In genomic region chr12:85971800-85972199, GRCh38 we compare ENCODE assay signal across 30 cellular contexts.
DNase-seq lines count a peak whose midpoint lies in the region; ATAC-seq, FAIRE-seq and TF ChIP-seq lines count a peak whose summit lies in the region.
"Had no signal": no experiment of that assay in that cellular context is flagged by ENCODE, and none has a peak within 500 bp of the region (broad histone marks: within the 10 kb centered on the region; RNA-seq: fewer than 3 reads in every experiment).

No MANE protein-coding gene starts in this region.

- no peaks in the 10 kb centered on the region for H3K27me3 ChIP-seq in Panc1 (ENCODE audit: control insufficient read depth, insufficient read depth, low read length)
- H3K27me3 ChIP-seq in colonic mucosa: no peaks in the 10 kb centered on the region
- no peaks in the 10 kb centered on the region for H3K27me3 ChIP-seq in CD8-positive, alpha-beta memory T cell (ENCODE audit: insufficient read depth, low read length, poor library complexity, severe bottlenecking)
- H3K27me3 ChIP-seq: ascending aorta, ovary, SJCRH30, upper lobe of right lung had no signal

- no peaks in the 10 kb centered on the region for H3K36me3 Mint-ChIP-seq in osteocyte (ENCODE audit: unreplicated experiment)
- H3K36me3 Mint-ChIP-seq in CD8-positive, alpha-beta memory T cell: no peaks in the 10 kb centered on the region
- H3K36me3 Mint-ChIP-seq: activated naive CD8-positive, alpha-beta T cell treated with anti-CD3 and anti-CD28 coated beads for 36 hours; T-cell had no signal

- peak; percentile 5; the same call in 1 of the 2 replicates for TF ChIP-seq CTCF in Panc1 (IDR thresholded peaks at IDR 0.05)
- peak; percentile 31 for TF ChIP-seq CTCF in osteocyte (IDR thresholded peaks at IDR 0.05)
- no peak for TF ChIP-seq CTCF in colonic mucosa (IDR thresholded peaks at IDR 0.05)

- BruUV-seq in Panc1 (replicated peaks; lab: Mats Ljungman, UMichigan): no TSS peak

- in situ Hi-C loops in Panc1 (cut with HindIII; ENCODE audit: low pct_unique_long_range_greater_than_20kb, low sequenced_read_pairs): no loop called here

- no peaks in the 10 kb centered on the region for H3K36me3 ChIP-seq in Panc1 (ENCODE audit: control insufficient read depth, insufficient read depth, low read length)
- no peaks in the 10 kb centered on the region for H3K36me3 ChIP-seq in colonic mucosa
- H3K36me3 ChIP-seq in CD8-positive, alpha-beta memory T cell (ENCODE audit: insufficient read depth, low read length): no peaks in the 10 kb centered on the region
- H3K36me3 ChIP-seq: ascending aorta, ovary, SJCRH30, upper lobe of right lung had no signal

- CTCF ChIA-PET in Panc1 (lab: Charles Lee): no interaction called here
- CTCF ChIA-PET in CD8-positive, alpha-beta memory T cell (lab: Charles Lee): no interaction called here

- H3K9ac ChIP-seq in colonic mucosa (ENCODE audit: low read depth in 2 of 2, low read length in 2 of 2): no peak overlapping the region

- intact Hi-C loops in Panc1 (cut with micrococcal nuclease; ENCODE audit: unreplicated experiment) (no loop called here), colonic mucosa (cut with DNase I) (no loop called here)

- H3K4me3 Mint-ChIP-seq in osteocyte (ENCODE audit: unreplicated experiment): no peak overlapping the region
- H3K4me3 Mint-ChIP-seq in CD8-positive, alpha-beta memory T cell: no peak overlapping the region
- H3K4me3 Mint-ChIP-seq: activated CD4-positive, alpha-beta T cell treated with anti-CD3 and anti-CD28 coated beads, Interleukin-2, amount 10 ng/mL, durations not matched to agents 7 days and 5 days; activated naive CD8-positive, alpha-beta T cell treated with anti-CD3 and anti-CD28 coated beads for 36 hours; activated T-cell treated with anti-CD3 and anti-CD28 coated beads, Interleukin-2, amount 50 U/mL, for 24 hours; B cell; nephron; T-cell had no signal

- H3K4me1 Mint-ChIP-seq in osteocyte (ENCODE audit: unreplicated experiment): no peaks in the 10 kb centered on the region
- no peaks in the 10 kb centered on the region for H3K4me1 Mint-ChIP-seq in CD8-positive, alpha-beta memory T cell
- H3K4me1 Mint-ChIP-seq: activated CD4-positive, alpha-beta T cell treated with anti-CD3 and anti-CD28 coated beads, Interleukin-2, amount 10 ng/mL, durations not matched to agents 7 days and 5 days; activated naive CD8-positive, alpha-beta T cell treated with anti-CD3 and anti-CD28 coated beads for 36 hours; B cell; nephron; T-cell had no signal

- no peak overlapping the region for H3K27ac Mint-ChIP-seq in osteocyte (ENCODE audit: unreplicated experiment)
- H3K27ac Mint-ChIP-seq in CD8-positive, alpha-beta memory T cell: no peak overlapping the region
- H3K27ac Mint-ChIP-seq: activated CD4-positive, alpha-beta T cell treated with anti-CD3 and anti-CD28 coated beads, Interleukin-2, amount 10 ng/mL, durations not matched to agents 7 days and 5 days; activated naive CD8-positive, alpha-beta T cell treated with anti-CD3 and anti-CD28 coated beads for 36 hours; activated T-cell treated with anti-CD3 and anti-CD28 coated beads, Interleukin-2, amount 50 U/mL, for 24 hours; B cell; nephron; T-cell had no signal

- H3K27ac ChIP-seq in Panc1 (ENCODE audit: low read length): no peak overlapping the region
- no peak overlapping the region for H3K27ac ChIP-seq in colonic mucosa
- no peak overlapping the region for H3K27ac ChIP-seq in CD8-positive, alpha-beta memory T cell (ENCODE audit: low read depth, low read length)
- H3K27ac ChIP-seq: ascending aorta, ovary, SJCRH30, skin epidermis, upper lobe of right lung had no signal

- H3K9me3 Mint-ChIP-seq in osteocyte (ENCODE audit: unreplicated experiment): no peaks in the 10 kb centered on the region
- peaks cover 0 to 3% (median 2%) of the 10 kb centered on the region in 5 donors for H3K9me3 Mint-ChIP-seq in CD8-positive, alpha-beta memory T cell
- H3K9me3 Mint-ChIP-seq: activated CD4-positive, alpha-beta T cell treated with anti-CD3 and anti-CD28 coated beads, Interleukin-2, amount 10 ng/mL, durations not matched to agents 7 days and 5 days; activated naive CD8-positive, alpha-beta T cell treated with anti-CD3 and anti-CD28 coated beads for 36 hours; activated T-cell treated with anti-CD3 and anti-CD28 coated beads, Interleukin-2, amount 50 U/mL, for 24 hours; nephron had no signal

- ATAC-seq in Panc1: no peak
- ATAC-seq: stimulated activated naive CD8-positive, alpha-beta T cell treated with anti-CD3 and anti-CD28 coated beads, Interleukin-15, Interleukin-2, amounts not matched to agents 100 U/mL and 50 U/mL, for 24 hours; T-cell; upper lobe of right lung had no signal

- no peaks in the 10 kb centered on the region for H3K27me3 Mint-ChIP-seq in osteocyte (ENCODE audit: unreplicated experiment)
- no peaks in the 10 kb centered on the region for H3K27me3 Mint-ChIP-seq in CD8-positive, alpha-beta memory T cell
- H3K27me3 Mint-ChIP-seq: activated CD4-positive, alpha-beta T cell treated with anti-CD3 and anti-CD28 coated beads, Interleukin-2, amount 10 ng/mL, durations not matched to agents 7 days and 5 days; activated naive CD8-positive, alpha-beta T cell treated with anti-CD3 and anti-CD28 coated beads for 36 hours; activated T-cell treated with anti-CD3 and anti-CD28 coated beads, Interleukin-2, amount 50 U/mL, for 24 hours; B cell; T-cell had no signal

- H3K4me3 ChIP-seq in Panc1 (ENCODE audit: low read depth in 2 of 2, low read length in 2 of 2) (no peak overlapping the region), colonic mucosa (no peak overlapping the region)
- H3K4me3 ChIP-seq in CD8-positive, alpha-beta memory T cell (ENCODE audit: low read length): no peak overlapping the region
- H3K4me3 ChIP-seq: ascending aorta, ovary, SJCRH30, skin epidermis, upper lobe of right lung had no signal

- peak; percentile 41 for FAIRE-seq in colon (lab: Jason Lieb, UNC)

- H3K4me1 ChIP-seq in Panc1 (ENCODE audit: control insufficient read depth, insufficient read depth, low read length) (no peaks in the 10 kb centered on the region), colonic mucosa (no peaks in the 10 kb centered on the region)
- H3K4me1 ChIP-seq in CD8-positive, alpha-beta memory T cell (ENCODE audit: insufficient read depth, low read length): no peaks in the 10 kb centered on the region
- H3K4me1 ChIP-seq: ascending aorta, SJCRH30, upper lobe of right lung had no signal

- H3K9me3 ChIP-seq in Panc1 (ENCODE audit: control insufficient read depth, insufficient read depth, low read depth, low read length) (no peaks in the 10 kb centered on the region), colonic mucosa (no peaks in the 10 kb centered on the region)
- H3K9me3 ChIP-seq in CD8-positive, alpha-beta memory T cell (ENCODE audit: low read length): no peaks in the 10 kb centered on the region
- H3K9me3 ChIP-seq: ascending aorta, ovary, SJCRH30, upper lobe of right lung had no signal

- POLR2A ChIA-PET in Panc1 (lab: Charles Lee): no interaction called here
- POLR2A ChIA-PET in CD8-positive, alpha-beta memory T cell (lab: Charles Lee): no interaction called here

- peak; percentile 17 for DNase-seq in ELR (ENCODE audit: low read depth)
- DNase-seq in Panc1 (ENCODE audit: low read depth, low spot score): no peak
- no peak for DNase-seq in osteocyte (ENCODE audit: extremely low spot score, unreplicated experiment)
- DNase-seq in colonic mucosa: no peak
- no peak for DNase-seq in CD8-positive, alpha-beta memory T cell
- no peak for DNase-seq in 8988T
- DNase-seq: activated CD4-positive, alpha-beta T cell treated with anti-CD3 and anti-CD28 coated beads, Interleukin-2, amount 10 ng/mL, durations not matched to agents 7 days and 5 days; activated effector memory CD4-positive, alpha-beta T cell treated with anti-CD3 and anti-CD28 coated beads, Interleukin-2, amount 50 U/mL, for 16 hours; activated naive CD8-positive, alpha-beta T cell treated with anti-CD3 and anti-CD28 coated beads for 36 hours; activated T-cell treated with anti-CD3 and anti-CD28 coated beads, Interleukin-2, amount 50 U/mL, for 24 hours; caudate nucleus; COR-L47; dermis blood vessel endothelial cell; HCEC 1CT; hypothalamus; Karpas-422; NCI-H1417 treated with DMSO at 0.1 percent for 48 hours; NCI-H2081; NCI-H226; NCI-H526 treated with DMSO at 0.1 percent for 48 hours; ovary; SJCRH30; stimulated activated naive CD8-positive, alpha-beta T cell treated with anti-CD3 and anti-CD28 coated beads, Interleukin-15, Interleukin-2, amounts not matched to agents 100 U/mL and 50 U/mL, for 24 hours; T-cell; upper lobe of right lung had no signal
